1 cellular context compared by ENCODE assay signal in genomic region chr6:140661691-140662090, GRCh38.
TF ChIP-seq lines count a peak whose summit lies in the region.

No MANE protein-coding gene starts in this region.

TF ChIP-seq in SK-N-SH treated with all-trans-retinoic acid at 6 μM for 48 hours, 23 proteins besides CTCF, POLR2A, EP300 and RAD21 (continued from another document):
- TF ChIP-seq CREB5 (CRISPR knock-in tag; IDR thresholded peaks at IDR 0.05; ENCODE audit: low read depth) (no peak), ISL1 (CRISPR knock-in tag; IDR thresholded peaks at IDR 0.05) (no peak), ZC3H10 (CRISPR knock-in tag; IDR thresholded peaks at IDR 0.05) (no peak), TOX (CRISPR knock-in tag; IDR thresholded peaks at IDR 0.05; ENCODE audit: borderline replicate concordance) (no peak), GLIS3 (CRISPR knock-in tag; IDR thresholded peaks at IDR 0.05) (no peak), ZFP3 (CRISPR knock-in tag; IDR thresholded peaks at IDR 0.05) (no peak), OSR1 (CRISPR knock-in tag; IDR thresholded peaks at IDR 0.05) (no peak), ZNF8 (CRISPR knock-in tag; IDR thresholded peaks at IDR 0.05) (no peak), ZNF70 (CRISPR knock-in tag; IDR thresholded peaks at IDR 0.05) (no peak), SNAI2 (CRISPR knock-in tag; IDR thresholded peaks at IDR 0.05) (no peak), ARNTL (CRISPR knock-in tag; IDR thresholded peaks at IDR 0.05; ENCODE audit: borderline replicate concordance, low read depth) (no peak), TCF4 (CRISPR knock-in tag; IDR thresholded peaks at IDR 0.05; ENCODE audit: borderline replicate concordance) (no peak), CSDC2 (CRISPR knock-in tag; IDR thresholded peaks at IDR 0.05) (no peak)
- TF ChIP-seq, protein P1, sequence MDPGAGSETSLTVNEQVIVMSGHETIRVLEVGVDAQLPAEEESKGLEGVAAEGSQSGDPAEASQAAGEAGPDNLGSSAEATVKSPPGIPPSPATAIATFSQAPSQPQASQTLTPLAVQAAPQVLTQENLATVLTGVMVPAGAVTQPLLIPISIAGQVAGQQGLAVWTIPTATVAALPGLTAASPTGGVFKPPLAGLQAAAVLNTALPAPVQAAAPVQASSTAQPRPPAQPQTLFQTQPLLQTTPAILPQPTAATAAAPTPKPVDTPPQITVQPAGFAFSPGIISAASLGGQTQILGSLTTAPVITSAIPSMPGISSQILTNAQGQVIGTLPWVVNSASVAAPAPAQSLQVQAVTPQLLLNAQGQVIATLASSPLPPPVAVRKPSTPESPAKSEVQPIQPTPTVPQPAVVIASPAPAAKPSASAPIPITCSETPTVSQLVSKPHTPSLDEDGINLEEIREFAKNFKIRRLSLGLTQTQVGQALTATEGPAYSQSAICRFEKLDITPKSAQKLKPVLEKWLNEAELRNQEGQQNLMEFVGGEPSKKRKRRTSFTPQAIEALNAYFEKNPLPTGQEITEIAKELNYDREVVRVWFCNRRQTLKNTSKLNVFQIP (CRISPR knock-in tag; IDR thresholded peaks at IDR 0.05; ENCODE audit: borderline replicate concordance, low read depth): no peak
